1 cellular context compared by ENCODE assay signal in the genomic region with DNA sequence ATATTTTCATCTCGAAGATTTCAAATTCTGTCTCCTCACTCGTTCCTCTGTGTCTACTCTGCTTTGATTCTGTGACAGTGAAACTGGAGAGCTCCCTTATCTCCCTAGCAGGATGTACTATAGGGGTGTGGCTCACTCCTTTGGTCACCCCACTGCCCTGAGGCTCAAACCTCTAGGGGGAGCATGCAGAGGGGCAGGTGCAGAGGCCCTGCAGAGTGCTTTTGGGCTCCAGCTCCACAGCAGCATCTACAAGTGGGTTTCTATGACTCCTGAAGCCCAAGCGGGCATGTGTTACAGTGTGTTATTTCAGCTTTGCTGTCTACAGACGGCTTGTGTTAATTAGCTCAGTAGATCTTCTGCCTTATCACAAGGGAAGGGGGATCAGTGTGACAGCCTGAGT.
TF ChIP-seq lines count a peak whose summit lies in the region.

No MANE protein-coding gene starts in this region.

TF ChIP-seq in H1, 55 proteins besides CTCF, POLR2A, EP300 and RAD21:
- TF ChIP-seq KDM1A (IDR thresholded peaks at IDR 0.05; ENCODE audit: borderline replicate concordance, low read length) (no peak), GTF2F1 (IDR thresholded peaks at IDR 0.05; ENCODE audit: borderline replicate concordance, low read depth, low read length) (no peak), NANOG (IDR thresholded peaks at IDR 0.05; ENCODE audit: insufficient read depth, low read depth, low read length, poor library complexity, severe bottlenecking) (no peak)
